11 cellular contexts compared by ENCODE assay signal in the genomic region with DNA sequence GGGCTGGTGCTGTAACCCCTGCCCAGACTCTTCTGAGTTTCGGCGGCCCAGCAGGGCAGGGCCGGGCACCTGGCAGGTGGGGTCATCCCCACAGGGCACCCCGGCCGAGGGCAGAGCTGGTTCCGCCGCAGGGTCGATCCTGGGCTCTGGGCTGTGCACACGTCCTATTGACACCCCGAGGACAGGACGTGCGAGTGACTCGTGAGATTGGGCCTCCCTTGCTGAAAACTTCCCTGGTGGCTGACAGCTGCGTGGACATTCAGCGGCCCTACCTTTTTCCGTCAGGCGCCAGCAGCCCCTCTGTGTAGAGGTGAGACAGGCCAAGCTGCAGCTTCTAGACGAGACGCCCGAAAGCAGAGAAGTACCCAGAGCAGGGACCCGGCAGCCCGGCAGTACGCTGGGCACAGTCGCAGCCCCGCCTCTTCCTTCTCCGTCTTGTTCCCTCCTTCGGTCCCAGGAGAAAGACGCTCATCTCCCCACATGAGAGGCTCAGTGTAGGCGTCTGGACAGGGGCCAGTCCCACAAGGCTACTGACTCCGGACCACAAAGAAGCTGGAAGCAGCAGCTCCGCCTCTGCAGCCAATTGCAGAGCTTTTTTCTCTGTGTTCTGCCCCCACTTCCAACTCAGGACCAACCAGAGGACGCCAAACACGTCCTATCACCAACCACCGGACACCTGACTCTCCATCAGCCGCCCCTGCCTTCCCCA. TPM values are rescaled to one million over a fixed set of nuclear protein-coding genes. Genes with fewer than 3 reads are reported as not detected.
A peak's percentile ranks its signal among the peaks of the same experiment; 100 is the strongest.
DNase-seq lines count a peak whose midpoint lies in the region; ATAC-seq and TF ChIP-seq lines count a peak whose summit lies in the region.
"Had no signal": no experiment of that assay in that cellular context is flagged by ENCODE, and none has a peak within 500 bp of the region (broad histone marks: within the 10 kb centered on the region; RNA-seq: fewer than 3 reads in every experiment).

Gene LRCOL1, minus strand, starts transcription at position 532 of the 709 bp plus-strand sequence. CDS start 4,331 bp downstream, outside the sequence.

- no peaks in the 10 kb centered on the region for H3K4me1 ChIP-seq in testis
- H3K4me1 ChIP-seq in effector memory CD4-positive, alpha-beta T cell (ENCODE audit: control insufficient read depth, insufficient read depth, low read length, poor library complexity, severe bottlenecking) = no peaks in the 10 kb centered on the region

- no peaks in the 10 kb centered on the region for H3K36me3 Mint-ChIP-seq in activated naive CD4-positive, alpha-beta T cell treated with anti-CD3 and anti-CD28 coated beads, Interleukin-2, amount 50 U/mL, for 24 hours
- peaks cover 0 to 7% of the 10 kb centered on the region in 2 donors for H3K36me3 Mint-ChIP-seq in activated naive CD4-positive, alpha-beta T cell treated with anti-CD3 and anti-CD28 coated beads, Interleukin-2, amount 50 U/mL, for 72 hours

- in situ Hi-C loops in KBM-7 (cut with MboI; ENCODE audit: low pct_unique_long_range_greater_than_20kb, low sequenced_read_pairs) = no loop called here

- TF ChIP-seq POLR2A in testis (IDR thresholded peaks at IDR 0.05) = no peak
- TF ChIP-seq POLR2A in GM18505 (IDR thresholded peaks at IDR 0.05; ENCODE audit: borderline replicate concordance, extremely low read depth, insufficient read depth, insufficient read length) = no peak

- no peak for TF ChIP-seq CTCF in kidney epithelial cell (IDR thresholded peaks at IDR 0.05; ENCODE audit: insufficient read depth, low read length, poor library complexity, severe bottlenecking)
- no peak for TF ChIP-seq CTCF in testis (IDR thresholded peaks at IDR 0.05)

- WGBS in testis, 2 donors = 40 to 47% methylated on average over 13 to 35 of the region's 35 CpGs

- H3K9me3 ChIP-seq in testis = no peaks in the 10 kb centered on the region
- no peaks in the 10 kb centered on the region for H3K9me3 ChIP-seq in effector memory CD4-positive, alpha-beta T cell (ENCODE audit: control insufficient read depth, low read length)

- DNase-seq in activated naive CD4-positive, alpha-beta T cell treated with anti-CD3 and anti-CD28 coated beads, Interleukin-2, amount 50 U/mL, for 72 hours (ENCODE audit: low spot score in 2 of 2) = no peak
- peak; percentile 64 for DNase-seq in amniotic epithelial cell (ENCODE audit: low read depth)
- DNase-seq in kidney epithelial cell (ENCODE audit: low read depth) = peak; percentile 54
- peak; percentile 71 for DNase-seq in testis
- no peak for DNase-seq in KBM-7
- no peak for DNase-seq in effector memory CD4-positive, alpha-beta T cell
- DNase-seq: Karpas-422 had no signal

- H3K36me3 ChIP-seq in kidney epithelial cell (ENCODE audit: control insufficient read depth, insufficient read depth, low read length) = no peaks in the 10 kb centered on the region
- no peaks in the 10 kb centered on the region for H3K36me3 ChIP-seq in testis (ENCODE audit: low read depth, missing control alignments)
- no peaks in the 10 kb centered on the region for H3K36me3 ChIP-seq in effector memory CD4-positive, alpha-beta T cell (ENCODE audit: control insufficient read depth, insufficient read depth, low read length)

- no peak within 1 kb of the TSS for H3K27ac ChIP-seq in testis
- H3K27ac ChIP-seq in effector memory CD4-positive, alpha-beta T cell (ENCODE audit: insufficient read depth, low read length, poor library complexity, severe bottlenecking) = no peak within 1 kb of the TSS
- H3K27ac ChIP-seq: skin epidermis had no signal

- peaks cover 11% of the 10 kb centered on the region for H3K4me1 Mint-ChIP-seq in activated naive CD4-positive, alpha-beta T cell treated with anti-CD3 and anti-CD28 coated beads, Interleukin-2, amount 50 U/mL, for 24 hours

- peaks cover 23% of the 10 kb centered on the region for H3K27me3 Mint-ChIP-seq in activated naive CD4-positive, alpha-beta T cell treated with anti-CD3 and anti-CD28 coated beads, Interleukin-2, amount 50 U/mL, for 24 hours

- H3K27ac Mint-ChIP-seq in activated naive CD4-positive, alpha-beta T cell treated with anti-CD3 and anti-CD28 coated beads, Interleukin-2, amount 50 U/mL, for 24 hours = no peak within 1 kb of the TSS
- H3K27ac Mint-ChIP-seq in activated naive CD4-positive, alpha-beta T cell treated with anti-CD3 and anti-CD28 coated beads, Interleukin-2, amount 50 U/mL, for 72 hours = no peak within 1 kb of the TSS
- H3K27ac Mint-ChIP-seq: T-helper 2 cell treated with Interferon-gamma antibody and Interleukin-4, amounts not matched to agents 5 μg/mL and 100 μg/mL, for 36 hours had no signal

- ATAC-seq in activated naive CD4-positive, alpha-beta T cell treated with anti-CD3 and anti-CD28 coated beads, Interleukin-2, amount 50 U/mL, for 72 hours = no peak
- ATAC-seq in GM18505 (IDR thresholded peaks at IDR 0.05; ENCODE audit: unreplicated experiment) = no peak

- H3K27me3 ChIP-seq in kidney epithelial cell (ENCODE audit: control insufficient read depth, insufficient read depth, low read length) (peaks cover 29% of the 10 kb centered on the region), testis (no peaks in the 10 kb centered on the region)
- H3K27me3 ChIP-seq in effector memory CD4-positive, alpha-beta T cell (replicated peaks; ENCODE audit: control insufficient read depth, insufficient read depth, low read length, poor library complexity, severe bottlenecking) = peaks cover 22% of the 10 kb centered on the region

- no peaks in the 10 kb centered on the region for H3K9me3 Mint-ChIP-seq in activated naive CD4-positive, alpha-beta T cell treated with anti-CD3 and anti-CD28 coated beads, Interleukin-2, amount 50 U/mL, for 24 hours
- peaks cover 0 to 3% of the 10 kb centered on the region in 2 donors for H3K9me3 Mint-ChIP-seq in activated naive CD4-positive, alpha-beta T cell treated with anti-CD3 and anti-CD28 coated beads, Interleukin-2, amount 50 U/mL, for 72 hours
- H3K9me3 Mint-ChIP-seq: T-helper 2 cell treated with Interferon-gamma antibody and Interleukin-4, amounts not matched to agents 5 μg/mL and 100 μg/mL, for 36 hours had no signal

- intact Hi-C loops in testis (cut with DNase I; ENCODE audit: low total_unique reads) = no loop called here

- peak within 1 kb of the TSS; percentile 67 for H3K4me3 Mint-ChIP-seq in activated naive CD4-positive, alpha-beta T cell treated with anti-CD3 and anti-CD28 coated beads, Interleukin-2, amount 50 U/mL, for 24 hours
- H3K4me3 Mint-ChIP-seq: T-helper 2 cell treated with Interferon-gamma antibody and Interleukin-4, amounts not matched to agents 5 μg/mL and 100 μg/mL, for 36 hours had no signal

- H3K4me3 ChIP-seq in kidney epithelial cell (ENCODE audit: low read depth, low read length) (peak within 1 kb of the TSS; percentile 14), testis (no peak within 1 kb of the TSS)
- H3K4me3 ChIP-seq in effector memory CD4-positive, alpha-beta T cell (ENCODE audit: insufficient read depth, low read depth, low read length, poor library complexity, severe bottlenecking) = no peak within 1 kb of the TSS
- H3K4me3 ChIP-seq: skin epidermis had no signal

RNA-seq across cellular contexts. Expression of gene LRCOL1, which starts in this region (rescaled TPM):
- not detected for total RNA-seq in activated naive CD4-positive, alpha-beta T cell treated with anti-CD3 and anti-CD28 coated beads, Interleukin-2, amount 50 U/mL, for 72 hours
- not detected in 2 replicates for total RNA-seq in kidney epithelial cell
- total RNA-seq in testis = under 1 TPM in 1 of 2 donors, not detected in 1; 0.81 TPM
- polyA plus RNA-seq in testis (ENCODE audit: insufficient read depth, low read depth, low replicate concordance) = 1.6 TPM

Comparison
In these comparisons a context has a peak if more than half of its experiments do, and no peak if none do; other contexts are left out.
1. Peak in DNase-seq and H3K4me3 ChIP-seq in kidney epithelial cell; RNA of the gene not detected or under 1 TPM.
2. DNase-seq: peak in amniotic epithelial cell (single experiment) and testis (single experiment); none in activated naive CD4-positive, alpha-beta T cell treated with anti-CD3 and anti-CD28 coated beads, Interleukin-2, amount 50 U/mL, for 72 hours (0 of 2), KBM-7 (single experiment) and effector memory CD4-positive, alpha-beta T cell (0 of 3).